20 cellular contexts compared by ENCODE assay signal in the genomic region with DNA sequence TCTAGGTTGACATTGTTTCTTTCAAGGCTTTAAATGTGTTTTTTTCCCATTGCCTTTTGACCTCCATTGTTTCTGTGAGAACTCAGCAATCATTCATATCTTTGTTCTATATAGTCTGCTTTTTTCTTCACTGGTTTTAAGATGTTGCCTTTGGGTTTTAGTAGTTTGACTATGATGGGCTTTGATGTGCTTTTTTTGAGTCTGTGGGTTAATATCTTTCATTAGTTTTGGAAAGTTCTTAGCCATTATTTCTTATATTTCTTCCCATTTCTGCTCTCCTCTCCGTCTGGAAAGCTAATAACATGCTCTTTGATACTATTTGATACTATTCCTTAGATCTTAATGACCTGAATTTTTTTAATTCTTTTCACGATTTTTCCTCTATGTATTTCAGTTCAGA. TPM values are rescaled to one million over a fixed set of nuclear protein-coding genes. Genes with fewer than 3 reads are reported as not detected.
A peak's percentile ranks its signal among the peaks of the same experiment; 100 is the strongest.
DNase-seq lines count a peak whose midpoint lies in the region; ATAC-seq and TF ChIP-seq lines count a peak whose summit lies in the region.
"Had no signal": no experiment of that assay in that cellular context is flagged by ENCODE, and none has a peak within 500 bp of the region (broad histone marks: within the 10 kb centered on the region; RNA-seq: fewer than 3 reads in every experiment).

No MANE protein-coding gene starts in this region.

- no peak overlapping the region for H2BK120ac ChIP-seq in mesenchymal stem cell (ENCODE audit: low read depth, low read length)

- H2BK15ac ChIP-seq in mesenchymal stem cell (ENCODE audit: low read depth, poor library complexity, severe bottlenecking): no peak overlapping the region

- H3K27ac ChIP-seq in DOHH2 (ENCODE audit: low read depth, low read length) (peak overlapping the region; percentile 37; the same call in 1 of the 2 replicates), mesenchymal stem cell (ENCODE audit: low read length, poor library complexity, severe bottlenecking) (no peak overlapping the region), WERI-Rb-1 (no peak overlapping the region), GM23338 (ENCODE audit: low read depth) (no peak overlapping the region)

- H3K4me1 ChIP-seq in DOHH2 (ENCODE audit: control insufficient read depth, low read length) (peaks cover 25% of the 10 kb centered on the region), mesenchymal stem cell (ENCODE audit: control insufficient read depth, insufficient read depth, low read depth, low read length) (peaks cover 4% of the 10 kb centered on the region), GM23338 (ENCODE audit: insufficient read depth) (no peaks in the 10 kb centered on the region)

- no peak overlapping the region for H3K18ac ChIP-seq in mesenchymal stem cell (ENCODE audit: low read depth in 1 of 2, low read length in 2 of 2)

- CTCF ChIA-PET in WTC11 (lab: Charles Lee): no interaction called here

- H3K36me3 Mint-ChIP-seq in WTC11: peaks cover 70% of the 10 kb centered on the region
- peaks cover 90% of the 10 kb centered on the region for H3K36me3 Mint-ChIP-seq in stimulated activated memory B cell treated with anti-CD40 and anti-IgM and Interleukin-4, amounts not matched to agents 10 μg/mL and 1 μg/mL and 100 μg/mL, for 72 hours
- peaks cover 82% of the 10 kb centered on the region for H3K36me3 Mint-ChIP-seq in GM23338 (ENCODE audit: low read depth)

- H3K4me3 Mint-ChIP-seq in WTC11: no peak overlapping the region
- H3K4me3 Mint-ChIP-seq in stimulated activated memory B cell treated with anti-CD40 and anti-IgM and Interleukin-4, amounts not matched to agents 10 μg/mL and 1 μg/mL and 100 μg/mL, for 72 hours: no peak overlapping the region
- no peak overlapping the region for H3K4me3 Mint-ChIP-seq in GM23338
- H3K4me3 Mint-ChIP-seq: CD8-positive, alpha-beta T cell; H9 had no signal

- no peaks in the 10 kb centered on the region for H3K27me3 ChIP-seq in DOHH2 (ENCODE audit: control insufficient read depth, low read length)
- H3K27me3 ChIP-seq in mesenchymal stem cell (ENCODE audit: control insufficient read depth in 1 of 2, insufficient read depth in 1 of 2, low read length in 2 of 2): no peaks in the 10 kb centered on the region
- H3K27me3 ChIP-seq in WERI-Rb-1 (ENCODE audit: insufficient read depth, low read depth, severe bottlenecking): no peaks in the 10 kb centered on the region
- no peaks in the 10 kb centered on the region for H3K27me3 ChIP-seq in GM23338 (ENCODE audit: insufficient read depth)
- H3K27me3 ChIP-seq: MG63 had no signal

- H3K4me2 ChIP-seq in DOHH2 (ENCODE audit: low read length) (peak overlapping the region; percentile 37; the same call in 1 of the 2 replicates), mesenchymal stem cell (ENCODE audit: low read length, poor library complexity, severe bottlenecking) (no peak overlapping the region), GM23338 (no peak overlapping the region)

- H3K79me2 ChIP-seq in DOHH2 (ENCODE audit: control insufficient read depth, low read length) (peaks cover 47% of the 10 kb centered on the region), GM23338 (replicated peaks; ENCODE audit: insufficient read depth) (peaks cover 41% of the 10 kb centered on the region)

- peak overlapping the region; percentile 85 for H3K9ac ChIP-seq in mesenchymal stem cell (ENCODE audit: low read length)

- H2AK5ac ChIP-seq in mesenchymal stem cell (ENCODE audit: low read length, severe bottlenecking): no peak overlapping the region

- no peak overlapping the region for H2BK5ac ChIP-seq in mesenchymal stem cell (ENCODE audit: low read depth, low read length, poor library complexity, severe bottlenecking)

- peaks cover 9% of the 10 kb centered on the region; the same call in 1 of the 2 replicates for H4K20me1 ChIP-seq in DOHH2 (ENCODE audit: control insufficient read depth, insufficient read depth, low read depth, low read length)
- H4K20me1 ChIP-seq in GM23338 (replicated peaks; ENCODE audit: insufficient read depth): peaks cover 20% of the 10 kb centered on the region

- H3K36me3 ChIP-seq in DOHH2 (ENCODE audit: control insufficient read depth, low read length) (peaks cover 96% of the 10 kb centered on the region), mesenchymal stem cell (ENCODE audit: control insufficient read depth in 1 of 2, insufficient read depth in 2 of 2, low read depth in 1 of 2, low read length in 2 of 2) (peaks cover 58 to 82% of the 10 kb centered on the region in 2 experiments), WERI-Rb-1 (peaks cover 87% of the 10 kb centered on the region), GM23338 (ENCODE audit: insufficient read depth) (peaks cover 10% of the 10 kb centered on the region)

- H4K91ac ChIP-seq in mesenchymal stem cell (ENCODE audit: low read length): no peak overlapping the region

- H3K23ac ChIP-seq in mesenchymal stem cell (ENCODE audit: low read length in 2 of 2): no peak overlapping the region

- H3K4me3 ChIP-seq in DOHH2 (ENCODE audit: low read length) (no peak overlapping the region), mesenchymal stem cell (ENCODE audit: insufficient read depth in 1 of 2, low read depth in 1 of 2, low read length in 2 of 2) (no peak overlapping the region), WERI-Rb-1 (ENCODE audit: low read depth, low read length) (no peak overlapping the region), GM23338 (no peak overlapping the region)
- H3K4me3 ChIP-seq: MG63 had no signal

- POLR2A ChIA-PET in WTC11 (lab: Charles Lee): no interaction called here

- H3K79me1 ChIP-seq in mesenchymal stem cell (replicated peaks; ENCODE audit: low read length, poor library complexity, severe bottlenecking): peaks cover 49% of the 10 kb centered on the region

- H3K27ac Mint-ChIP-seq in WTC11 (peak overlapping the region; percentile 69; the same call in 1 of the 2 replicates), GM23338 (no peak overlapping the region)
- peak overlapping the region; percentile 0 for H3K27ac Mint-ChIP-seq in stimulated activated memory B cell treated with anti-CD40 and anti-IgM and Interleukin-4, amounts not matched to agents 10 μg/mL and 1 μg/mL and 100 μg/mL, for 72 hours
- H3K27ac Mint-ChIP-seq: H9 had no signal

- DNase-seq in WTC11 (ENCODE audit: low spot score) (no peak), mesenchymal stem cell (no peak), DMS114 treated with DMSO at 0.1 percent for 48 hours (lab: John Stamatoyannopoulos, UW; ENCODE audit: unreplicated experiment) (no peak), WERI-Rb-1 (no peak), GM23338 (ENCODE audit: low spot score) (no peak)
- DNase-seq: ACHN; C1 segment of cervical spinal cord; CD8-positive, alpha-beta T cell; DMS153; GDM1; H9; Kasumi-1; MG63; NCI-H1417; NCI-H1694 treated with DMSO at 0.1 percent for 48 hours; NCI-H446; NCI-H526 had no signal

- H3K14ac ChIP-seq in mesenchymal stem cell (ENCODE audit: low read length in 2 of 2): no peak overlapping the region

- ATAC-seq in WTC11 (no peak), GM23338 (no peak)
- no peak for ATAC-seq in stimulated activated memory B cell treated with anti-CD40 and anti-IgM and Interleukin-4, amounts not matched to agents 10 μg/mL and 1 μg/mL and 100 μg/mL, for 72 hours
- ATAC-seq: CD8-positive, alpha-beta T cell had no signal

- H4K8ac ChIP-seq in mesenchymal stem cell (ENCODE audit: low read length): no peak overlapping the region

- H3K9me2 ChIP-seq in DOHH2 (replicated peaks; ENCODE audit: control insufficient read depth, low read length): no peaks in the 10 kb centered on the region
- H3K9me2 ChIP-seq in GM23338 (ENCODE audit: insufficient read depth): no peaks in the 10 kb centered on the region

- H3K9me3 ChIP-seq in DOHH2 (ENCODE audit: control insufficient read depth, insufficient read depth, low read length) (no peaks in the 10 kb centered on the region), mesenchymal stem cell (ENCODE audit: control insufficient read depth, low read length) (no peaks in the 10 kb centered on the region), WERI-Rb-1 (ENCODE audit: severe bottlenecking) (no peaks in the 10 kb centered on the region)

- H3K4me1 Mint-ChIP-seq in WTC11 (no peaks in the 10 kb centered on the region), GM23338 (0 out of 3 replicates have a peak, but pooled peaks cover 2% of the 10 kb centered on the region)
- H3K4me1 Mint-ChIP-seq in stimulated activated memory B cell treated with anti-CD40 and anti-IgM and Interleukin-4, amounts not matched to agents 10 μg/mL and 1 μg/mL and 100 μg/mL, for 72 hours: peaks cover 17% of the 10 kb centered on the region
- H3K4me1 Mint-ChIP-seq: H9 had no signal

- TF ChIP-seq CTCF in DOHH2 (IDR thresholded peaks at IDR 0.05; ENCODE audit: low read depth, low read length, poor library complexity, severe bottlenecking): no peak
- TF ChIP-seq CTCF in WTC11 (IDR thresholded peaks at IDR 0.05): no peak
- TF ChIP-seq CTCF in WERI-Rb-1 (IDR thresholded peaks at IDR 0.05; ENCODE audit: low read depth, low read length): no peak
- no peak for TF ChIP-seq CTCF in GM23338 (conservative IDR thresholded peaks at IDR 0.05; ENCODE audit: low read depth in 2 of 2)

- H2AFZ ChIP-seq in mesenchymal stem cell (ENCODE audit: low read depth, low read length) (no peak overlapping the region), GM23338 (no peak overlapping the region)

- H3F3A ChIP-seq in DOHH2 (ENCODE audit: control insufficient read depth, insufficient read depth): peaks cover 2% of the 10 kb centered on the region; the same call in 1 of the 2 replicates
- no peaks in the 10 kb centered on the region for H3F3A ChIP-seq in GM23338 (replicated peaks; ENCODE audit: low read depth)

- no CpG with 5 or more reads among the region's 2 CpGs for WGBS in mesenchymal stem cell

- no peak overlapping the region for H3K4ac ChIP-seq in mesenchymal stem cell (ENCODE audit: low read depth in 1 of 2, low read length in 2 of 2)

- H3K27me3 Mint-ChIP-seq in WTC11 (ENCODE audit: low read depth) (no peaks in the 10 kb centered on the region), GM23338 (ENCODE audit: insufficient read depth, low read depth, poor library complexity) (peaks cover 3% of the 10 kb centered on the region)
- H3K27me3 Mint-ChIP-seq in stimulated activated memory B cell treated with anti-CD40 and anti-IgM and Interleukin-4, amounts not matched to agents 10 μg/mL and 1 μg/mL and 100 μg/mL, for 72 hours: no peaks in the 10 kb centered on the region

- no peak overlapping the region for H2BK12ac ChIP-seq in mesenchymal stem cell (ENCODE audit: low read length in 2 of 2)

- H3K9me3 Mint-ChIP-seq in WTC11: no peaks in the 10 kb centered on the region
- no peaks in the 10 kb centered on the region for H3K9me3 Mint-ChIP-seq in stimulated activated memory B cell treated with anti-CD40 and anti-IgM and Interleukin-4, amounts not matched to agents 10 μg/mL and 1 μg/mL and 100 μg/mL, for 72 hours
- H3K9me3 Mint-ChIP-seq in GM23338: no peaks in the 10 kb centered on the region
- H3K9me3 Mint-ChIP-seq: CD8-positive, alpha-beta T cell; H9 had no signal

RNA-seq across cellular contexts. Expression of gene CCDC8, which starts 32.7 kb away (rescaled TPM):
- total RNA-seq in WTC11 (2021): 25.2 to 27.2 TPM (median 25.7 TPM) in 3 replicates
- polyA plus RNA-seq in mesenchymal stem cell (2013, experiment 1 of 2): 17.9 TPM
- polyA plus RNA-seq in mesenchymal stem cell (2013, experiment 2 of 2): 17.9 TPM
- total RNA-seq in GM23338 (2014; rRNA removed; shearing (Covaris generic)): 16.5 and 17.4 TPM in 2 replicates
- polyA plus RNA-seq in GM23338 (2016; fragmentation: Nextera tagmentation; extraction: Ambion mirVana): 5.6 and 6.0 TPM in 2 replicates
- total RNA-seq: CD8-positive, alpha-beta T cell; SK-MEL-5 had no signal

RNA-seq across cellular contexts. Expression of gene PPP5C, which starts 33.8 kb away (rescaled TPM):
- 98.9 to 107 TPM (median 103 TPM) in 3 replicates for total RNA-seq in WTC11 (2021)
- polyA plus RNA-seq in mesenchymal stem cell (2013, experiment 1 of 2): 67.1 TPM
- 63.7 TPM for polyA plus RNA-seq in mesenchymal stem cell (2013, experiment 2 of 2)
- 111 and 123 TPM in 2 replicates for total RNA-seq in GM23338 (2014; rRNA removed; shearing (Covaris generic))
- 45.3 and 51.6 TPM in 2 replicates for polyA plus RNA-seq in GM23338 (2016; fragmentation: Nextera tagmentation; extraction: Ambion mirVana)

RNA-seq across cellular contexts. Expression of gene PNMA8C, which starts 48.0 kb away (rescaled TPM):
- 1.2 to 2.0 TPM (median 2.0 TPM) in 3 replicates for total RNA-seq in WTC11 (2021)
- polyA plus RNA-seq in mesenchymal stem cell (2013, experiment 1 of 2): 0.03 TPM
- 0.03 TPM for polyA plus RNA-seq in mesenchymal stem cell (2013, experiment 2 of 2)
- total RNA-seq in GM23338 (2014; rRNA removed; shearing (Covaris generic)): 2.3 and 2.6 TPM in 2 replicates
- polyA plus RNA-seq in GM23338 (2016; fragmentation: Nextera tagmentation; extraction: Ambion mirVana): 0.44 and 0.59 TPM in 2 replicates
- total RNA-seq: SK-MEL-5 had no signal
